ENCODE assay signal across 1 cellular context in genomic region chr2:9463698-9464034, GRCh38.
TF ChIP-seq lines count a peak whose summit lies in the region.

No MANE protein-coding gene starts in this region.

TF ChIP-seq in GM12878, 131 proteins besides CTCF, POLR2A, EP300 and RAD21 (continued from another document):
- TF ChIP-seq, protein P1, sequence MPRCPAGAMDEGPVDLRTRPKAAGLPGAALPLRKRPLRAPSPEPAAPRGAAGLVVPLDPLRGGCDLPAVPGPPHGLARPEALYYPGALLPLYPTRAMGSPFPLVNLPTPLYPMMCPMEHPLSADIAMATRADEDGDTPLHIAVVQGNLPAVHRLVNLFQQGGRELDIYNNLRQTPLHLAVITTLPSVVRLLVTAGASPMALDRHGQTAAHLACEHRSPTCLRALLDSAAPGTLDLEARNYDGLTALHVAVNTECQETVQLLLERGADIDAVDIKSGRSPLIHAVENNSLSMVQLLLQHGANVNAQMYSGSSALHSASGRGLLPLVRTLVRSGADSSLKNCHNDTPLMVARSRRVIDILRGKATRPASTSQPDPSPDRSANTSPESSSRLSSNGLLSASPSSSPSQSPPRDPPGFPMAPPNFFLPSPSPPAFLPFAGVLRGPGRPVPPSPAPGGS (IDR thresholded peaks at IDR 0.05; ENCODE audit: borderline replicate concordance, insufficient read depth, low read depth, low read length, poor library complexity, severe bottlenecking), result no peak
- TF ChIP-seq GABPA (IDR thresholded peaks at IDR 0.05; ENCODE audit: low read depth) (no peak), PAX5 (IDR thresholded peaks at IDR 0.05; ENCODE audit: borderline replicate concordance, low read depth, low read length) (no peak), NRF1 (conservative IDR thresholded peaks at IDR 0.05; ENCODE audit: low read depth, low read length) (no peak), GATAD2B (conservative IDR thresholded peaks at IDR 0.05; ENCODE audit: low read depth) (no peak), NFXL1 (IDR thresholded peaks at IDR 0.05; ENCODE audit: borderline replicate concordance) (no peak), TCF12 (IDR thresholded peaks at IDR 0.05; ENCODE audit: low read depth, low read length) (no peak)
